8 cellular contexts compared by ENCODE assay signal in genomic region chr2:189440947-189441708, GRCh38. TPM values are rescaled to one million over a fixed set of nuclear protein-coding genes. Genes with fewer than 3 reads are reported as not detected.
A peak's percentile ranks its signal among the peaks of the same experiment; 100 is the strongest.
DNase-seq lines count a peak whose midpoint lies in the region; TF ChIP-seq lines count a peak whose summit lies in the region.

TSS of gene WDR75 (plus strand) at chr2:189441474. CDS start at chr2:189441493, 19 bp downstream.

- H4K8ac ChIP-seq in H9 (replicated peaks; ENCODE audit: insufficient read length, low read depth, low read length): no peak within 1 kb of the TSS

- peak within 1 kb of the TSS; percentile 77 for H3K14ac ChIP-seq in H9 (ENCODE audit: insufficient read depth, low read length)

- H3K23ac ChIP-seq in H9 (ENCODE audit: insufficient read length, low read depth, low read length): no peak within 1 kb of the TSS

- H3K4me1 Mint-ChIP-seq in H9 (peaks cover 2 to 5% of the 10 kb centered on the region in 2 experiments; a peak in 2 of 4 replicates), nephron (peaks cover 5% of the 10 kb centered on the region)
- H3K4me1 Mint-ChIP-seq in stimulated activated naive CD8-positive, alpha-beta T cell treated with anti-CD3 and anti-CD28 coated beads, Interleukin-15, Interleukin-2, amounts not matched to agents 100 ng/mL and 50 ng/mL, for 24 hours (ENCODE audit: low read depth): peaks cover 25% of the 10 kb centered on the region

- H4K20me1 ChIP-seq in H9 (ENCODE audit: control insufficient read depth, insufficient read depth, insufficient read length): no peaks in the 10 kb centered on the region

- no peaks in the 10 kb centered on the region; the same call in 1 of the 2 replicates for H3K4me1 ChIP-seq in H9 (ENCODE audit: insufficient read depth, low read length)

- H4K91ac ChIP-seq in H9 (ENCODE audit: insufficient read length, low read depth, low read length): no peak within 1 kb of the TSS

- peak within 1 kb of the TSS; percentile 11 for H2BK5ac ChIP-seq in H9 (ENCODE audit: insufficient read length, low read length)

- peaks cover 40% of the 10 kb centered on the region for H3K79me2 ChIP-seq in H9 (ENCODE audit: insufficient read depth, low read length)

- no peaks in the 10 kb centered on the region for H3K23me2 ChIP-seq in H9 (ENCODE audit: insufficient read length, low read depth, low read length, poor library complexity, severe bottlenecking)

- no peak within 1 kb of the TSS for H3T11ph ChIP-seq in H9 (ENCODE audit: low read length)

- no CpG with 5 or more reads among the region's 48 CpGs for WGBS in H9 (ENCODE audit: extremely low coverage, insufficient read length, low lambda C conversion rate)

- H3K9ac ChIP-seq in H9 (ENCODE audit: extremely low read depth, insufficient read length, low read length): peak within 1 kb of the TSS; percentile 85

- H2BK15ac ChIP-seq in H9 (ENCODE audit: low read depth, low read length): no peak within 1 kb of the TSS

- no peak within 1 kb of the TSS for H2AK5ac ChIP-seq in H9 (ENCODE audit: insufficient read length, low read length)

- H2BK120ac ChIP-seq in H9 (ENCODE audit: low read depth, low read length, poor library complexity, severe bottlenecking): no peak within 1 kb of the TSS

- peak within 1 kb of the TSS; percentile 10 for H3K56ac ChIP-seq in H9 (ENCODE audit: insufficient read length, low read depth, low read length)

- H3K4me3 Mint-ChIP-seq in H9: peak within 1 kb of the TSS in 1 of 2 experiments; percentile 99; a peak in 4 of 5 replicates
- H3K4me3 Mint-ChIP-seq in nephron: peak within 1 kb of the TSS in 1 of 3 experiments; percentile 99
- H3K4me3 Mint-ChIP-seq in stimulated activated naive CD8-positive, alpha-beta T cell treated with anti-CD3 and anti-CD28 coated beads, Interleukin-15, Interleukin-2, amounts not matched to agents 100 ng/mL and 50 ng/mL, for 24 hours: no peak within 1 kb of the TSS

- H2BK20ac ChIP-seq in H9 (ENCODE audit: low read depth, low read length, poor library complexity, severe bottlenecking): no peak within 1 kb of the TSS

- peak within 1 kb of the TSS; percentile 91 for H3K18ac ChIP-seq in H9 (ENCODE audit: insufficient read length, low read depth, low read length)

- no peak within 1 kb of the TSS for H3K4ac ChIP-seq in H9 (ENCODE audit: low read depth, low read length)

- peak within 1 kb of the TSS; percentile 5 for H4K5ac ChIP-seq in H9 (ENCODE audit: insufficient read length, low read depth, low read length)

- H3K27me3 ChIP-seq in H9 (ENCODE audit: insufficient read depth, low read length) (no peaks in the 10 kb centered on the region), MG63 (no peaks in the 10 kb centered on the region)

- H3K36me3 ChIP-seq in MG63: peaks cover 29% of the 10 kb centered on the region

- H3K27me3 Mint-ChIP-seq in H9 (ENCODE audit: low read depth): no peaks in the 10 kb centered on the region; the same call in 1 of the 2 replicates
- no peaks in the 10 kb centered on the region for H3K27me3 Mint-ChIP-seq in nephron (ENCODE audit: low read depth)
- no peaks in the 10 kb centered on the region for H3K27me3 Mint-ChIP-seq in stimulated activated naive CD8-positive, alpha-beta T cell treated with anti-CD3 and anti-CD28 coated beads, Interleukin-15, Interleukin-2, amounts not matched to agents 100 ng/mL and 50 ng/mL, for 24 hours

- peaks cover 0 to 2% of the 10 kb centered on the region in 2 experiments; a peak in 1 of 5 replicates for H3K9me3 Mint-ChIP-seq in H9
- no peaks in the 10 kb centered on the region for H3K9me3 Mint-ChIP-seq in nephron
- no peaks in the 10 kb centered on the region for H3K9me3 Mint-ChIP-seq in stimulated activated naive CD8-positive, alpha-beta T cell treated with anti-CD3 and anti-CD28 coated beads, Interleukin-15, Interleukin-2, amounts not matched to agents 100 ng/mL and 50 ng/mL, for 24 hours

- H3K4me3 ChIP-seq in MG63 (peak within 1 kb of the TSS; percentile 71), fibroblast of the aortic adventitia (ENCODE audit: low read depth, low read length) (peak within 1 kb of the TSS; percentile 72)

- H3K4me2 ChIP-seq in H9 (ENCODE audit: insufficient read depth, insufficient read length, low read length): peak within 1 kb of the TSS; percentile 84

- H3K79me1 ChIP-seq in H9 (ENCODE audit: insufficient read depth, low read depth, low read length, poor library complexity, severe bottlenecking): peaks cover 2% of the 10 kb centered on the region

- H3K27ac Mint-ChIP-seq in H9: peak within 1 kb of the TSS; percentile 98 to 100 (median 99)
- peak within 1 kb of the TSS; percentile 99 to 100 (median 100) for H3K27ac Mint-ChIP-seq in nephron
- H3K27ac Mint-ChIP-seq in stimulated activated naive CD8-positive, alpha-beta T cell treated with anti-CD3 and anti-CD28 coated beads, Interleukin-15, Interleukin-2, amounts not matched to agents 100 ng/mL and 50 ng/mL, for 24 hours: peak within 1 kb of the TSS; percentile 100

- no peaks in the 10 kb centered on the region for H3K9me3 ChIP-seq in H9 (ENCODE audit: control insufficient read depth, low read depth, low read length)
- H3K9me3 ChIP-seq in MG63: no peaks in the 10 kb centered on the region

- peaks cover 0 to 4% (median 0%) of the 10 kb centered on the region in 3 experiments; a peak in 3 of 7 replicates for H3K36me3 Mint-ChIP-seq in H9 (ENCODE audit: insufficient read depth in 1 of 3, low read depth in 3 of 3)
- no peaks in the 10 kb centered on the region for H3K36me3 Mint-ChIP-seq in nephron (ENCODE audit: low read depth)
- H3K36me3 Mint-ChIP-seq in stimulated activated naive CD8-positive, alpha-beta T cell treated with anti-CD3 and anti-CD28 coated beads, Interleukin-15, Interleukin-2, amounts not matched to agents 100 ng/mL and 50 ng/mL, for 24 hours (ENCODE audit: low read depth): peaks cover 5% of the 10 kb centered on the region

- H2BK12ac ChIP-seq in H9 (ENCODE audit: insufficient read length, low read depth, low read length): no peak within 1 kb of the TSS

- H2AFZ ChIP-seq in H9 (ENCODE audit: low read length): peak within 1 kb of the TSS; percentile 60

- H3K27ac ChIP-seq in H9 (ENCODE audit: insufficient read length, low read depth, low read length): no peak within 1 kb of the TSS

- DNase-seq in ELR (ENCODE audit: low read depth) (peak; percentile 96), H9 (peak; percentile 92), MG63 (peak; percentile 93), SHP77 treated with DMSO at 0.1 percent for 48 hours (lab: John Stamatoyannopoulos, UW) (peak; percentile 90), fibroblast of the aortic adventitia (ENCODE audit: low read depth) (peak; percentile 96)
- DNase-seq in activated effector memory CD4-positive, alpha-beta T cell treated with anti-CD3 and anti-CD28 coated beads, Interleukin-2, amount 50 U/mL, for 16 hours: peak; percentile 97

- TF ChIP-seq CTCF in H9 (conservative IDR thresholded peaks at IDR 0.05) (no peak), fibroblast of the aortic adventitia (IDR thresholded peaks at IDR 0.05; ENCODE audit: insufficient read depth, low read length) (no peak), nephron (IDR thresholded peaks at IDR 0.05; ENCODE audit: unreplicated experiment in 3 of 3) (no peak)

RNA-seq across cellular contexts. Expression of gene WDR75, which starts in this region (rescaled TPM):
- total RNA-seq in H9 (2021): 70.6 and 80.6 TPM in 2 replicates
- 52.8 and 68.4 TPM in 2 replicates for total RNA-seq in MG63 (2014; rRNA removed; shearing (Covaris generic); ENCODE audit: low replicate concordance)
- 28.7 and 55.7 TPM in 2 replicates for total RNA-seq in fibroblast of the aortic adventitia (ENCODE audit: low replicate concordance)
